Comparison of ENCODE assay signal across 10 cellular contexts in the genomic region with DNA sequence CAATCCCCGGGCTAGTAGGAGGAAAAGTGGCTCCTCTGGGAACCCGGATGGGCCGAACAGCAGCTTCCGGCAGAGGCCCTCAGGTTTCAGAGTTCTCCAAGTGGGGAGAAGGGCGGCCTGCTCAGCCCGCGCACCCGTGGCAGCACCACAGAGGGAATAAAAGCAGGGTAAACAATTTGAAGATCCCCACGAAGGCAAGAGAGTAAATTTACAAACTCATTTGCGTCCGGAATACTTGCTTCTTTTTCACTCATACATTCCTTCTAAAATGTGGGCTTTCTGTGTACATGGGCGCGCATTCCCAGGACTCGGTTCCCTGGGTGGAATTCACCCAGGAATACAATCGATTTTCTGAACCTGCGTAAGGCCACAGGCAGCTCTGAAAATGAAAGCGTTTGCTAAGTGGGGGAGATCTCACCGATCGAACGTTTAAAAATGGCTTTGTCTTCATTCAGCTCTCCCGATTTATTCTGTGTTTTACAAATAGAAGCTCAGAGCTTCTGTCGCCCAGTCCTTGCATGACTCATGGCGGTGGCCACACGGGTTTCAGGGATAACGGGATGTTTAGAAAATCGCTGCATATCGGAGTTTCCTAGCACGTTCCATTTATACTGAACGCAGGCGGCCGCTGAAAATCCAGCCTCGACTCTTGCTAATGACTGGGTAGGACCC.
A peak's percentile ranks its signal among the peaks of the same experiment; 100 is the strongest.
DNase-seq lines count a peak whose midpoint lies in the region; ATAC-seq and FAIRE-seq lines count a peak whose summit lies in the region.
"Had no signal": no experiment of that assay in that cellular context is flagged by ENCODE, and none has a peak within 500 bp of the region (broad histone marks: within the 10 kb centered on the region; RNA-seq: fewer than 3 reads in every experiment).

No MANE protein-coding gene starts in this region.

- peaks cover 100% of the 10 kb centered on the region for H3K27me3 ChIP-seq in iPS-18a (ENCODE audit: control insufficient read depth, insufficient read depth, low read length)

- H3K27ac ChIP-seq in iPS-18a (ENCODE audit: low read length) = no peak overlapping the region
- no peak overlapping the region for H3K27ac ChIP-seq in skin epidermis

- H3K27ac Mint-ChIP-seq in activated T-helper 17 cell treated with anti-CD3 and anti-CD28 coated beads, Interleukin-2, amount 50 U/mL, for 72 hours = no peak overlapping the region

- H3K4me1 Mint-ChIP-seq in activated T-helper 17 cell treated with anti-CD3 and anti-CD28 coated beads, Interleukin-2, amount 50 U/mL, for 72 hours = peaks cover 8% of the 10 kb centered on the region

- no peaks in the 10 kb centered on the region for H3K36me3 ChIP-seq in iPS-18a (ENCODE audit: control insufficient read depth, low read depth, low read length)

- H3K4me1 ChIP-seq in iPS-18a (ENCODE audit: control insufficient read depth, low read depth, low read length) = peaks cover 34% of the 10 kb centered on the region

- peaks cover 84% of the 10 kb centered on the region for H3K27me3 Mint-ChIP-seq in activated T-helper 17 cell treated with anti-CD3 and anti-CD28 coated beads, Interleukin-2, amount 50 U/mL, for 72 hours

- H3K4me3 Mint-ChIP-seq in activated T-helper 17 cell treated with anti-CD3 and anti-CD28 coated beads, Interleukin-2, amount 50 U/mL, for 72 hours = peak overlapping the region; percentile 70

- H3K9me3 ChIP-seq in iPS-18a (ENCODE audit: control insufficient read depth, low read depth, low read length) = no peaks in the 10 kb centered on the region

- no peak overlapping the region for H3K9ac ChIP-seq in iPS-18a (ENCODE audit: low read length)

- no peak for DNase-seq in GM19239 (ENCODE audit: insufficient read length, low spot score)
- no peak for DNase-seq in NCI-H187 (lab: John Stamatoyannopoulos, UW)
- no peak for DNase-seq in mesenteric fat pad (ENCODE audit: low spot score)
- DNase-seq: cortex of kidney, NCI-H526 treated with DMSO at 0.1 percent for 48 hours had no signal

- peak; percentile 58 for FAIRE-seq in GM19239 (lab: Jason Lieb, UNC)

- peak; percentile 34 for ATAC-seq in activated T-helper 17 cell treated with anti-CD3 and anti-CD28 coated beads, Interleukin-2, amount 50 U/mL, for 72 hours (replicated peaks)
- ATAC-seq in GM21723 (IDR thresholded peaks at IDR 0.05; ENCODE audit: unreplicated experiment) (no peak), HG03280 (IDR thresholded peaks at IDR 0.05; ENCODE audit: unreplicated experiment) (no peak)

- H3K4me3 ChIP-seq in iPS-18a (ENCODE audit: low read length) = peak overlapping the region; percentile 22
- H3K4me3 ChIP-seq in skin epidermis = peak overlapping the region in 5 of 7 experiments; percentile 0 to 29 (median 11)

- H3K36me3 Mint-ChIP-seq in activated T-helper 17 cell treated with anti-CD3 and anti-CD28 coated beads, Interleukin-2, amount 50 U/mL, for 72 hours (ENCODE audit: low read depth) = no peaks in the 10 kb centered on the region

- H3K9me3 Mint-ChIP-seq in activated T-helper 17 cell treated with anti-CD3 and anti-CD28 coated beads, Interleukin-2, amount 50 U/mL, for 72 hours = no peaks in the 10 kb centered on the region
